11 cellular contexts compared by ENCODE assay signal in the genomic region with DNA sequence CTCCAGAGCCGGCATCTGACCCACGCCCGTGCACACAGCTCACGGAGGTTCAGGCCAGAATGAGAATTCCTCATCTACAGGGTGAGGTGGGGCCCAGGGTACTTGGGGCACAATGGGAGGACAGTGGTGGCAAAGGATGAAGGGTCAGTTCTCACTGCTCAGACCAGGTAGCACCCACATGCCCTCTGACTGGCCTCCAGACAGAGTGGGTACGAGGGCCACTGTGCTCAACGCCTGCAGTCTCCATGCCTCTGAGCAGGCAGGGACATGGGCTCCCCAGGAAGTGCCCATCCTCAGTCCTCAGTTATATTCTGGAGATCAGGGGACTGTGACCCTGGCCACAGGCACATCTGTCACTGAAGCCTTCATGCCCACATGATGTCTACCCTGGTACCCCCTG. TPM values are rescaled to one million over a fixed set of nuclear protein-coding genes. Genes with fewer than 3 reads are reported as not detected.
DNase-seq lines count a peak whose midpoint lies in the region; ATAC-seq and TF ChIP-seq lines count a peak whose summit lies in the region.
"Had no signal": no experiment of that assay in that cellular context is flagged by ENCODE, and none has a peak within 500 bp of the region (broad histone marks: within the 10 kb centered on the region; RNA-seq: fewer than 3 reads in every experiment).

No MANE protein-coding gene starts in this region.

- no peak overlapping the region for H3K18ac ChIP-seq in H9 (ENCODE audit: insufficient read length, low read depth, low read length)

- no peak overlapping the region for H3K56ac ChIP-seq in H9 (ENCODE audit: insufficient read length, low read depth, low read length)

- no peaks in the 10 kb centered on the region for H3K9me3 Mint-ChIP-seq in activated CD8-positive, alpha-beta memory T cell treated with anti-CD3 and anti-CD28 coated beads, Interleukin-2, amount 10 ng/mL, durations not matched to agents 7 days and 5 days (ENCODE audit: low read depth)
- H3K9me3 Mint-ChIP-seq in H9, result no peaks in the 10 kb centered on the region

- H4K91ac ChIP-seq in H9 (ENCODE audit: insufficient read length, low read depth, low read length), result no peak overlapping the region

- peaks cover 44% of the 10 kb centered on the region for H3K36me3 Mint-ChIP-seq in activated CD8-positive, alpha-beta memory T cell treated with anti-CD3 and anti-CD28 coated beads, Interleukin-2, amount 10 ng/mL, durations not matched to agents 7 days and 5 days
- H3K36me3 Mint-ChIP-seq in T-helper 17 cell (ENCODE audit: low read depth) (peaks cover 2% of the 10 kb centered on the region), H9 (ENCODE audit: insufficient read depth in 1 of 3, low read depth in 3 of 3) (peaks cover 2 to 17% (median 11%) of the 10 kb centered on the region in 3 experiments; a peak in 6 of 7 replicates)

- H3K36me3 ChIP-seq in hepatocyte (replicated peaks; ENCODE audit: insufficient read depth, low read depth) (no peaks in the 10 kb centered on the region), thoracic aorta (peaks cover 33% of the 10 kb centered on the region)

- H3K9me3 ChIP-seq in T-helper 17 cell (ENCODE audit: control insufficient read depth, low read length, poor library complexity, severe bottlenecking), result no peaks in the 10 kb centered on the region
- no peaks in the 10 kb centered on the region for H3K9me3 ChIP-seq in hepatocyte (ENCODE audit: low read depth)
- H3K9me3 ChIP-seq in thoracic aorta, result no peaks in the 10 kb centered on the region
- H3K9me3 ChIP-seq in H9 (ENCODE audit: control insufficient read depth, low read depth, low read length), result no peaks in the 10 kb centered on the region

- H2BK20ac ChIP-seq in H9 (ENCODE audit: low read depth, low read length, poor library complexity, severe bottlenecking), result no peak overlapping the region

- H3K23me2 ChIP-seq in H9 (ENCODE audit: insufficient read length, low read depth, low read length, poor library complexity, severe bottlenecking), result no peaks in the 10 kb centered on the region

- H3K27ac Mint-ChIP-seq in activated CD8-positive, alpha-beta memory T cell treated with anti-CD3 and anti-CD28 coated beads, Interleukin-2, amount 10 ng/mL, durations not matched to agents 7 days and 5 days, result peak overlapping the region; percentile 72
- H3K27ac Mint-ChIP-seq in T-helper 17 cell, result peak overlapping the region; percentile 98
- H3K27ac Mint-ChIP-seq in H9, result no peak overlapping the region

- no peak overlapping the region for H2BK12ac ChIP-seq in H9 (ENCODE audit: insufficient read length, low read depth, low read length)

- H2BK5ac ChIP-seq in H9 (ENCODE audit: insufficient read length, low read length), result no peak overlapping the region

- DNase-seq in activated CD8-positive, alpha-beta memory T cell treated with anti-CD3 and anti-CD28 coated beads, Interleukin-2, amount 10 ng/mL, durations not matched to agents 7 days and 5 days, result no peak
- DNase-seq in activated CD8-positive, alpha-beta memory T cell treated with anti-CD3 and anti-CD28 coated beads, Interleukin-2, amount 50 U/mL, for 48 hours, result no peak
- no peak for DNase-seq in T-helper 17 cell
- DNase-seq in hepatocyte (ENCODE audit: low spot score), result no peak
- no peak for DNase-seq in thoracic aorta (ENCODE audit: low spot score)
- no peak for DNase-seq in hepatic stellate cell (ENCODE audit: low spot score)
- DNase-seq in H9, result no peak
- DNase-seq: activated T-cell treated with anti-CD3 and anti-CD28 coated beads, Interleukin-2, amount 50 U/mL, for 1 hour; HCEC 1CT; T-helper 9 cell had no signal

- H3K79me2 ChIP-seq in hepatocyte, result peaks cover 57% of the 10 kb centered on the region
- no peaks in the 10 kb centered on the region for H3K79me2 ChIP-seq in H9 (ENCODE audit: insufficient read depth, low read length)

- H2AFZ ChIP-seq in hepatocyte, result no peak overlapping the region
- no peak overlapping the region for H2AFZ ChIP-seq in H9 (ENCODE audit: low read length)

- no peaks in the 10 kb centered on the region for H4K20me1 ChIP-seq in hepatocyte (ENCODE audit: insufficient read depth, poor library complexity, severe bottlenecking)
- H4K20me1 ChIP-seq in H9 (ENCODE audit: control insufficient read depth, insufficient read depth, insufficient read length), result no peaks in the 10 kb centered on the region

- H3T11ph ChIP-seq in H9 (ENCODE audit: low read length), result no peak overlapping the region

- H2BK120ac ChIP-seq in H9 (ENCODE audit: low read depth, low read length, poor library complexity, severe bottlenecking), result no peak overlapping the region

- H3K14ac ChIP-seq in H9 (ENCODE audit: insufficient read depth, low read length), result no peak overlapping the region

- H3K9me2 ChIP-seq in hepatocyte (replicated peaks; ENCODE audit: insufficient read depth), result no peaks in the 10 kb centered on the region

- H3K4ac ChIP-seq in H9 (ENCODE audit: low read depth, low read length), result no peak overlapping the region

- WGBS in hepatocyte (ENCODE audit: low lambda C conversion rate, missing lambda C conversion rate), result 95% methylated on average over 6 of the region's 6 CpGs
- WGBS in H9 (ENCODE audit: extremely low coverage, insufficient read length, low lambda C conversion rate), result no CpG with 5 or more reads among the region's 6 CpGs

- H2AK5ac ChIP-seq in H9 (ENCODE audit: insufficient read length, low read length), result no peak overlapping the region

- no peak overlapping the region for H3K4me3 Mint-ChIP-seq in activated CD8-positive, alpha-beta memory T cell treated with anti-CD3 and anti-CD28 coated beads, Interleukin-2, amount 10 ng/mL, durations not matched to agents 7 days and 5 days
- H3K4me3 Mint-ChIP-seq in T-helper 17 cell (peak overlapping the region; percentile 69), H9 (no peak overlapping the region; a peak in 1 of 5 replicates)

- peaks cover 92% of the 10 kb centered on the region for H3K4me1 Mint-ChIP-seq in activated CD8-positive, alpha-beta memory T cell treated with anti-CD3 and anti-CD28 coated beads, Interleukin-2, amount 10 ng/mL, durations not matched to agents 7 days and 5 days
- H3K4me1 Mint-ChIP-seq in T-helper 17 cell (peaks cover 72% of the 10 kb centered on the region), H9 (peaks cover 9% of the 10 kb centered on the region in 2 experiments; a peak in 3 of 4 replicates)

- no peak overlapping the region for H3K4me3 ChIP-seq in hepatocyte
- H3K4me3 ChIP-seq in thoracic aorta, result no peak overlapping the region

- peak overlapping the region; percentile 93 for H3K27ac ChIP-seq in hepatocyte
- H3K27ac ChIP-seq in thoracic aorta, result peak overlapping the region; percentile 83 to 96
- H3K27ac ChIP-seq in H9 (ENCODE audit: insufficient read length, low read depth, low read length), result no peak overlapping the region

- ATAC-seq in activated CD8-positive, alpha-beta memory T cell treated with anti-CD3 and anti-CD28 coated beads, Interleukin-2, amount 10 ng/mL, durations not matched to agents 7 days and 5 days, result no peak
- ATAC-seq in T-helper 17 cell, result no peak
- ATAC-seq in thoracic aorta (ENCODE audit: insufficient number of reproducible peaks, low FRiP score, low read depth), result no peak
- no peak for ATAC-seq in GM19351 (IDR thresholded peaks at IDR 0.05; ENCODE audit: unreplicated experiment)

- H3K4me1 ChIP-seq in hepatocyte (ENCODE audit: insufficient read depth) (peaks cover 30% of the 10 kb centered on the region), thoracic aorta (ENCODE audit: control insufficient read depth in 1 of 2, low read depth in 2 of 2) (peaks cover 62 to 95% of the 10 kb centered on the region in 2 donors), H9 (ENCODE audit: insufficient read depth, low read length) (no peaks in the 10 kb centered on the region; the same call in 1 of the 2 replicates)

- no peaks in the 10 kb centered on the region for H3K79me1 ChIP-seq in H9 (ENCODE audit: insufficient read depth, low read depth, low read length, poor library complexity, severe bottlenecking)

- no peak overlapping the region for H2BK15ac ChIP-seq in H9 (ENCODE audit: low read depth, low read length)

- TF ChIP-seq CTCF in hepatocyte (IDR thresholded peaks at IDR 0.05; ENCODE audit: poor library complexity), result no peak
- TF ChIP-seq CTCF in thoracic aorta (IDR thresholded peaks at IDR 0.05), result no peak
- no peak for TF ChIP-seq CTCF in H9 (conservative IDR thresholded peaks at IDR 0.05)

- H4K8ac ChIP-seq in H9 (replicated peaks; ENCODE audit: insufficient read length, low read depth, low read length), result no peak overlapping the region

- H3K4me2 ChIP-seq in hepatocyte, result no peak overlapping the region
- H3K4me2 ChIP-seq in H9 (ENCODE audit: insufficient read depth, insufficient read length, low read length), result no peak overlapping the region

- H3K27me3 ChIP-seq in hepatocyte, result no peaks in the 10 kb centered on the region
- H3K27me3 ChIP-seq in thoracic aorta (replicated peaks; ENCODE audit: insufficient read depth), result no peaks in the 10 kb centered on the region
- H3K27me3 ChIP-seq in H9 (ENCODE audit: insufficient read depth, low read length), result no peaks in the 10 kb centered on the region

- CTCF ChIA-PET in activated CD8-positive, alpha-beta memory T cell treated with anti-CD3 and anti-CD28 coated beads, Interleukin-2, amount 10 ng/mL, durations not matched to agents 7 days and 5 days (lab: Charles Lee), result interaction anchor here (20.5 to 29.2 kb wide), 3 partner anchors 3 to 30 kb away, joined by 409 to 1163 read pairs (median 409); a partner anchor contains a TSS

- H4K5ac ChIP-seq in H9 (ENCODE audit: insufficient read length, low read depth, low read length), result no peak overlapping the region

- H3K9ac ChIP-seq in H9 (ENCODE audit: extremely low read depth, insufficient read length, low read length), result no peak overlapping the region

- no peaks in the 10 kb centered on the region for H3K27me3 Mint-ChIP-seq in activated CD8-positive, alpha-beta memory T cell treated with anti-CD3 and anti-CD28 coated beads, Interleukin-2, amount 10 ng/mL, durations not matched to agents 7 days and 5 days
- H3K27me3 Mint-ChIP-seq in T-helper 17 cell, result no peaks in the 10 kb centered on the region
- no peaks in the 10 kb centered on the region for H3K27me3 Mint-ChIP-seq in H9 (ENCODE audit: low read depth)

- no peak overlapping the region for H3K23ac ChIP-seq in H9 (ENCODE audit: insufficient read length, low read depth, low read length)

RNA-seq across cellular contexts. Expression of a gene that starts 13.0 kb away (rescaled TPM):
- under 1 TPM; 0.50 to 0.61 TPM for total RNA-seq in activated CD8-positive, alpha-beta memory T cell treated with anti-CD3 and anti-CD28 coated beads, Interleukin-2, amount 10 ng/mL, durations not matched to agents 7 days and 5 days
- total RNA-seq in T-helper 17 cell, result 1 to 10 TPM; 4.0 to 7.7 TPM
- total RNA-seq in hepatocyte, result 6.5 and 8.4 TPM in 2 replicates
- 3.1 and 5.5 TPM in 2 replicates for polyA plus RNA-seq in hepatocyte
- 1 to 10 TPM in 1 of 2 donors, under 1 TPM in 1; 0.68 to 1.2 TPM for total RNA-seq in thoracic aorta
- total RNA-seq in H9 (2021), result 24.2 and 24.9 TPM in 2 replicates

RNA-seq across cellular contexts. Expression of a gene that starts 20.9 kb away (rescaled TPM):
- total RNA-seq in activated CD8-positive, alpha-beta memory T cell treated with anti-CD3 and anti-CD28 coated beads, Interleukin-2, amount 10 ng/mL, durations not matched to agents 7 days and 5 days, result 100 to 1,000 TPM; 149 to 155 TPM
- total RNA-seq in T-helper 17 cell (100 to 1,000 TPM; 184 to 212 TPM), hepatocyte (44.8 and 52.4 TPM in 2 replicates), thoracic aorta (100 to 1,000 TPM in 1 of 2 donors, 10 to 100 TPM in 1; 67.4 to 140 TPM), H9 (2021) (29.1 and 31.0 TPM in 2 replicates)
- polyA plus RNA-seq in hepatocyte, result 66.6 and 69.5 TPM in 2 replicates

RNA-seq across cellular contexts. Expression of a gene that starts 47.1 kb away (rescaled TPM):
- 10 to 100 TPM; 31.2 to 42.1 TPM for total RNA-seq in activated CD8-positive, alpha-beta memory T cell treated with anti-CD3 and anti-CD28 coated beads, Interleukin-2, amount 10 ng/mL, durations not matched to agents 7 days and 5 days
- 10 to 100 TPM; 25.8 to 27.0 TPM for total RNA-seq in T-helper 17 cell
- 14.1 and 18.6 TPM in 2 replicates for total RNA-seq in hepatocyte
- 49.1 and 49.9 TPM in 2 replicates for polyA plus RNA-seq in hepatocyte
- 10 to 100 TPM; 11.6 to 16.0 TPM for total RNA-seq in thoracic aorta
- 49.9 and 50.0 TPM in 2 replicates for total RNA-seq in H9 (2021)

RNA-seq across cellular contexts. Expression of a gene that starts 54.5 kb away (rescaled TPM):
- 10 to 100 TPM; 61.1 to 65.0 TPM for total RNA-seq in activated CD8-positive, alpha-beta memory T cell treated with anti-CD3 and anti-CD28 coated beads, Interleukin-2, amount 10 ng/mL, durations not matched to agents 7 days and 5 days
- 10 to 100 TPM; 97.8 to 99.2 TPM for total RNA-seq in T-helper 17 cell
- total RNA-seq in hepatocyte, result 7.8 and 23.5 TPM in 2 replicates
- 9.0 and 13.2 TPM in 2 replicates for polyA plus RNA-seq in hepatocyte
- total RNA-seq in thoracic aorta, result 10 to 100 TPM; 23.3 to 39.1 TPM
- 21.6 and 24.7 TPM in 2 replicates for total RNA-seq in H9 (2021)

RNA-seq across cellular contexts. Expression of a gene that starts 59.5 kb away (rescaled TPM):
- 10 to 100 TPM; 27.3 to 27.9 TPM for total RNA-seq in activated CD8-positive, alpha-beta memory T cell treated with anti-CD3 and anti-CD28 coated beads, Interleukin-2, amount 10 ng/mL, durations not matched to agents 7 days and 5 days
- total RNA-seq in T-helper 17 cell (100 to 1,000 TPM; 161 to 226 TPM), hepatocyte (16.4 and 18.1 TPM in 2 replicates), thoracic aorta (10 to 100 TPM; 18.5 to 35.2 TPM), H9 (2021) (21.3 and 22.1 TPM in 2 replicates)
- 11.7 and 17.0 TPM in 2 replicates for polyA plus RNA-seq in hepatocyte

Comparison
In these comparisons a context has a peak if more than half of its experiments do, and no peak if none do; other contexts are left out.
1. H3K27ac Mint-ChIP-seq: peak in activated CD8-positive, alpha-beta memory T cell treated with anti-CD3 and anti-CD28 coated beads, Interleukin-2, amount 10 ng/mL, durations not matched to agents 7 days and 5 days (single experiment) and T-helper 17 cell (single experiment); none in H9 (0 of 3).